Comparison of ENCODE assay signal across 21 cellular contexts in genomic region chr4:48912349-48912748, GRCh38.
"Had no signal": no experiment of that assay in that cellular context is flagged by ENCODE, and none has a peak within 500 bp of the region (broad histone marks: within the 10 kb centered on the region; RNA-seq: fewer than 3 reads in every experiment).

No MANE protein-coding gene starts in this region.

- H3K4me3 Mint-ChIP-seq: activated CD8-positive, alpha-beta T cell treated with anti-CD3 and anti-CD28 coated beads for 36 hours; activated naive CD8-positive, alpha-beta T cell treated with anti-CD3 and anti-CD28 coated beads, Interleukin-2, amount 10 ng/mL, durations not matched to agents 7 days and 5 days; central memory CD8-positive, alpha-beta T cell had no signal

- H3K36me3 ChIP-seq: adrenal gland had no signal

- H3K9me3 Mint-ChIP-seq: activated CD8-positive, alpha-beta T cell treated with anti-CD3 and anti-CD28 coated beads for 36 hours; central memory CD8-positive, alpha-beta T cell had no signal

- H3K27me3 ChIP-seq: adrenal gland had no signal

- H3K9ac ChIP-seq: KMS-11 had no signal

- H3K4me2 ChIP-seq: KMS-11 had no signal

- H3K27ac ChIP-seq: KMS-11, SK-N-MC had no signal

- H3K9me3 ChIP-seq: adrenal gland had no signal

- DNase-seq: activated CD4-positive, alpha-beta T cell treated with anti-CD3 and anti-CD28 coated beads for 4 hours; activated CD8-positive, alpha-beta memory T cell treated with anti-CD3 and anti-CD28 coated beads, Interleukin-2, amount 50 U/mL, for 4 hours; activated CD8-positive, alpha-beta T cell treated with anti-CD3 and anti-CD28 coated beads for 36 hours; activated naive CD4-positive, alpha-beta T cell treated with anti-CD3 and anti-CD28 coated beads, Interleukin-2, amount 50 U/mL, for 16 hours; activated naive CD8-positive, alpha-beta T cell treated with anti-CD3 and anti-CD28 coated beads, Interleukin-2, amount 10 ng/mL, durations not matched to agents 7 days and 5 days; activated T-cell treated with anti-CD3 and anti-CD28 coated beads, Interleukin-2, amount 50 U/mL, for 1 hour; anterior cingulate cortex; MM.1S; NCI-H1105; NCI-H1436; NCI-H1694 treated with DMSO at 0.1 percent for 48 hours; NCI-H2029 treated with DMSO at 0.1 percent for 48 hours; NCI-H446; NCI-H524; SW 1271 had no signal

- H3K4me3 ChIP-seq: adrenal gland, SK-N-MC had no signal

- H3K27ac Mint-ChIP-seq: activated CD8-positive, alpha-beta T cell treated with anti-CD3 and anti-CD28 coated beads for 36 hours; activated naive CD8-positive, alpha-beta T cell treated with anti-CD3 and anti-CD28 coated beads, Interleukin-2, amount 10 ng/mL, durations not matched to agents 7 days and 5 days had no signal

- H3K27me3 Mint-ChIP-seq: activated CD8-positive, alpha-beta T cell treated with anti-CD3 and anti-CD28 coated beads for 36 hours; activated naive CD8-positive, alpha-beta T cell treated with anti-CD3 and anti-CD28 coated beads, Interleukin-2, amount 10 ng/mL, durations not matched to agents 7 days and 5 days; central memory CD8-positive, alpha-beta T cell had no signal

- ATAC-seq: activated CD4-positive, CD25-positive, alpha-beta regulatory T cell treated with anti-CD3 and anti-CD28 coated beads, Interleukin-2, amount 50 U/mL, for 24 hours; activated CD8-positive, alpha-beta T cell treated with anti-CD3 and anti-CD28 coated beads for 36 hours; Right ventricle myocardium inferior had no signal
